8 cellular contexts compared by ENCODE assay signal in genomic region chr2:96817882-96818281, GRCh38. TPM values are rescaled to one million over a fixed set of nuclear protein-coding genes. Genes with fewer than 3 reads are reported as not detected.
A peak's percentile ranks its signal among the peaks of the same experiment; 100 is the strongest.
DNase-seq lines count a peak whose midpoint lies in the region; ATAC-seq and TF ChIP-seq lines count a peak whose summit lies in the region.

No MANE protein-coding gene starts in this region.

- H3K56ac ChIP-seq in mesendoderm (ENCODE audit: low read length), result no peak overlapping the region

- H2AK5ac ChIP-seq in mesendoderm (ENCODE audit: low read length), result no peak overlapping the region

- no peak overlapping the region for H2BK120ac ChIP-seq in mesendoderm (ENCODE audit: low read depth, low read length)

- peak overlapping the region; percentile 85 for H3K4me3 Mint-ChIP-seq in activated CD4-positive, alpha-beta T cell treated with anti-CD3 and anti-CD28 coated beads, Interleukin-2, amount 10 ng/mL, durations not matched to agents 7 days and 5 days
- peak overlapping the region; percentile 84 for H3K4me3 Mint-ChIP-seq in activated T-helper 1 cell treated with anti-CD3 and anti-CD28 coated beads, Interleukin-12 subunit alpha, Interleukin-12 subunit beta, Interleukin-2, Interleukin-4 antibody, amounts not matched to agents 30 ng/mL and 10 ng/mL and 1 ng/mL, durations not matched to agents 14 hours and 24 hours and 36 hours

- H3K9ac ChIP-seq in mesendoderm (ENCODE audit: low read length), result no peak overlapping the region

- no peak overlapping the region for H4K5ac ChIP-seq in mesendoderm (ENCODE audit: low read length)

- intact Hi-C loops in activated T-helper 1 cell treated with anti-CD3 and anti-CD28 coated beads, Interleukin-12 subunit alpha, Interleukin-12 subunit beta, Interleukin-2, Interleukin-4 antibody, amounts not matched to agents 30 ng/mL and 10 ng/mL and 1 ng/mL, durations not matched to agents 14 hours and 24 hours and 36 hours (cut with micrococcal nuclease), result loop anchor here (5.0 kb wide), 3 partner anchors 281 to 496 kb away; partner anchors contain the start of genes ANKRD36 and ARID5A
- intact Hi-C loops in right lobe of liver (cut with DNase I), result loop anchor here (5.0 to 10.0 kb wide), 2 partner anchors 44 to 47 kb away; no protein-coding TSS in a partner anchor

- peak overlapping the region; percentile 78 for H3K27ac Mint-ChIP-seq in activated CD4-positive, alpha-beta T cell treated with anti-CD3 and anti-CD28 coated beads, Interleukin-2, amount 10 ng/mL, durations not matched to agents 7 days and 5 days
- H3K27ac Mint-ChIP-seq in activated T-helper 1 cell treated with anti-CD3 and anti-CD28 coated beads, Interleukin-12 subunit alpha, Interleukin-12 subunit beta, Interleukin-2, Interleukin-4 antibody, amounts not matched to agents 30 ng/mL and 10 ng/mL and 1 ng/mL, durations not matched to agents 14 hours and 24 hours and 36 hours, result peak overlapping the region; percentile 47

- H3K23ac ChIP-seq in mesendoderm (ENCODE audit: low read length), result no peak overlapping the region

- no peaks in the 10 kb centered on the region for H3K9me3 Mint-ChIP-seq in activated CD4-positive, alpha-beta T cell treated with anti-CD3 and anti-CD28 coated beads, Interleukin-2, amount 10 ng/mL, durations not matched to agents 7 days and 5 days
- H3K9me3 Mint-ChIP-seq in activated T-helper 1 cell treated with anti-CD3 and anti-CD28 coated beads, Interleukin-12 subunit alpha, Interleukin-12 subunit beta, Interleukin-2, Interleukin-4 antibody, amounts not matched to agents 30 ng/mL and 10 ng/mL and 1 ng/mL, durations not matched to agents 14 hours and 24 hours and 36 hours, result no peaks in the 10 kb centered on the region

- H3K9me3 ChIP-seq in right lobe of liver (no peaks in the 10 kb centered on the region), suprapubic skin (no peaks in the 10 kb centered on the region)

- POLR2A ChIA-PET in activated CD4-positive, alpha-beta T cell treated with anti-CD3 and anti-CD28 coated beads, Interleukin-2, amount 10 ng/mL, durations not matched to agents 7 days and 5 days (lab: Charles Lee), result no interaction called here

- H3K36me3 Mint-ChIP-seq in activated CD4-positive, alpha-beta T cell treated with anti-CD3 and anti-CD28 coated beads, Interleukin-2, amount 10 ng/mL, durations not matched to agents 7 days and 5 days (ENCODE audit: low read depth), result peaks cover 28% of the 10 kb centered on the region
- peaks cover 33% of the 10 kb centered on the region for H3K36me3 Mint-ChIP-seq in activated T-helper 1 cell treated with anti-CD3 and anti-CD28 coated beads, Interleukin-12 subunit alpha, Interleukin-12 subunit beta, Interleukin-2, Interleukin-4 antibody, amounts not matched to agents 30 ng/mL and 10 ng/mL and 1 ng/mL, durations not matched to agents 14 hours and 24 hours and 36 hours (ENCODE audit: low read depth)

- 34% methylated on average over 5 of the region's 8 CpGs for WGBS in right lobe of liver (ENCODE audit: insufficient coverage, low coverage, low lambda C conversion rate, missing lambda C conversion rate)
- 86% methylated on average over 8 of the region's 8 CpGs for WGBS in suprapubic skin
- WGBS in mesendoderm (ENCODE audit: extremely low coverage, insufficient coverage, low lambda C conversion rate), result no CpG with 5 or more reads among the region's 8 CpGs

- H3K27me3 ChIP-seq in right lobe of liver (no peaks in the 10 kb centered on the region), suprapubic skin (no peaks in the 10 kb centered on the region), mesendoderm (ENCODE audit: insufficient read depth, low read length, poor library complexity) (no peaks in the 10 kb centered on the region)

- no peak overlapping the region for H3K4ac ChIP-seq in mesendoderm (ENCODE audit: low read depth, low read length)

- H2BK15ac ChIP-seq in mesendoderm (replicated peaks; ENCODE audit: low read depth), result no peak overlapping the region

- CTCF ChIA-PET in activated CD4-positive, alpha-beta T cell treated with anti-CD3 and anti-CD28 coated beads, Interleukin-2, amount 10 ng/mL, durations not matched to agents 7 days and 5 days (lab: Charles Lee), result interaction anchor here (0.8 to 1.7 kb wide), 2 partner anchors 18 to 143 kb away, joined by 4 to 5 read pairs; no protein-coding TSS in a partner anchor

- no peaks in the 10 kb centered on the region for H3K27me3 Mint-ChIP-seq in activated CD4-positive, alpha-beta T cell treated with anti-CD3 and anti-CD28 coated beads, Interleukin-2, amount 10 ng/mL, durations not matched to agents 7 days and 5 days
- no peaks in the 10 kb centered on the region for H3K27me3 Mint-ChIP-seq in activated T-helper 1 cell treated with anti-CD3 and anti-CD28 coated beads, Interleukin-12 subunit alpha, Interleukin-12 subunit beta, Interleukin-2, Interleukin-4 antibody, amounts not matched to agents 30 ng/mL and 10 ng/mL and 1 ng/mL, durations not matched to agents 14 hours and 24 hours and 36 hours (ENCODE audit: insufficient read depth)

- no peak overlapping the region for H4K8ac ChIP-seq in mesendoderm (ENCODE audit: low read depth, low read length)

- H3K27ac ChIP-seq in right lobe of liver, result peak overlapping the region in 1 of 3 donors; percentile 88
- no peak overlapping the region for H3K27ac ChIP-seq in suprapubic skin
- H3K27ac ChIP-seq in mesendoderm (ENCODE audit: low read depth, low read length), result no peak overlapping the region

- H3K4me1 ChIP-seq in right lobe of liver (peaks cover 0 to 55% (median 21%) of the 10 kb centered on the region in 4 donors), suprapubic skin (peaks cover 34% of the 10 kb centered on the region), mesendoderm (ENCODE audit: control insufficient read depth, low read depth, low read length) (peaks cover 10% of the 10 kb centered on the region)

- H3K4me2 ChIP-seq in mesendoderm (ENCODE audit: low read length), result no peak overlapping the region

- TF ChIP-seq EP300 in suprapubic skin (IDR thresholded peaks at IDR 0.05), result no peak

- H3K18ac ChIP-seq in mesendoderm (ENCODE audit: low read length), result no peak overlapping the region

- no peak for DNase-seq in activated CD4-positive, alpha-beta T cell treated with anti-CD3 and anti-CD28 coated beads, Interleukin-2, amount 10 ng/mL, durations not matched to agents 7 days and 5 days
- no peak for DNase-seq in activated CD4-positive, alpha-beta T cell treated with anti-CD3 and anti-CD28 coated beads for 1 hour
- no peak for DNase-seq in activated T-helper 1 cell treated with anti-CD3 and anti-CD28 coated beads, Interleukin-12 subunit alpha, Interleukin-12 subunit beta, Interleukin-2, Interleukin-4 antibody, amounts not matched to agents 30 ng/mL and 10 ng/mL and 1 ng/mL, durations not matched to agents 14 hours and 24 hours and 36 hours (ENCODE audit: low spot score)
- no peak for DNase-seq in right lobe of liver
- no peak for DNase-seq in suprapubic skin (ENCODE audit: low spot score in 2 of 2)
- no peak for DNase-seq in iPS-NIHi11 (ENCODE audit: low spot score)
- no peak for DNase-seq in D341Med (ENCODE audit: low spot score)
- DNase-seq in mesendoderm, result no peak

- TF ChIP-seq CTCF in right lobe of liver (IDR thresholded peaks at IDR 0.05), result no peak
- TF ChIP-seq CTCF in suprapubic skin (IDR thresholded peaks at IDR 0.05), result no peak

- H3K4me3 ChIP-seq in right lobe of liver (peak overlapping the region; percentile 33 to 76 (median 57)), suprapubic skin (peak overlapping the region; percentile 92), mesendoderm (ENCODE audit: low read length) (no peak overlapping the region)

- no peak overlapping the region for H2BK5ac ChIP-seq in mesendoderm (ENCODE audit: low read length)

- H3K79me2 ChIP-seq in mesendoderm (ENCODE audit: control insufficient read depth, insufficient read depth, low read length), result peaks cover 35% of the 10 kb centered on the region

- peaks cover 57% of the 10 kb centered on the region for H3K4me1 Mint-ChIP-seq in activated CD4-positive, alpha-beta T cell treated with anti-CD3 and anti-CD28 coated beads, Interleukin-2, amount 10 ng/mL, durations not matched to agents 7 days and 5 days
- peaks cover 54% of the 10 kb centered on the region for H3K4me1 Mint-ChIP-seq in activated T-helper 1 cell treated with anti-CD3 and anti-CD28 coated beads, Interleukin-12 subunit alpha, Interleukin-12 subunit beta, Interleukin-2, Interleukin-4 antibody, amounts not matched to agents 30 ng/mL and 10 ng/mL and 1 ng/mL, durations not matched to agents 14 hours and 24 hours and 36 hours (ENCODE audit: low read depth)

- TF ChIP-seq POLR2A in right lobe of liver (IDR thresholded peaks at IDR 0.05), result no peak
- no peak for TF ChIP-seq POLR2A in suprapubic skin (IDR thresholded peaks at IDR 0.05)

- H3K36me3 ChIP-seq in right lobe of liver (peaks cover 0 to 1% (median 0%) of the 10 kb centered on the region in 4 donors), suprapubic skin (peaks cover 3% of the 10 kb centered on the region), mesendoderm (ENCODE audit: control insufficient read depth, insufficient read depth, low read length) (no peaks in the 10 kb centered on the region)

- ATAC-seq in right lobe of liver, result no peak

- H3K79me1 ChIP-seq in mesendoderm (ENCODE audit: low read length), result peaks cover 20% of the 10 kb centered on the region

RNA-seq across cellular contexts. Expression of gene CNNM3, which starts 1.8 kb away (rescaled TPM):
- total RNA-seq in activated CD4-positive, alpha-beta T cell treated with anti-CD3 and anti-CD28 coated beads, Interleukin-2, amount 10 ng/mL, durations not matched to agents 7 days and 5 days, result 10 to 100 TPM; 31.4 to 41.5 TPM
- 26.1 and 31.4 TPM in 2 replicates for total RNA-seq in activated T-helper 1 cell treated with anti-CD3 and anti-CD28 coated beads, Interleukin-12 subunit alpha, Interleukin-12 subunit beta, Interleukin-2, Interleukin-4 antibody, amounts not matched to agents 30 ng/mL and 10 ng/mL and 1 ng/mL, durations not matched to agents 14 hours and 24 hours and 36 hours
- total RNA-seq in right lobe of liver (10 to 100 TPM; 11.5 to 37.6 (median 21.6) TPM), suprapubic skin (10 to 100 TPM; 12.6 to 28.3 (median 16.5) TPM)
- 10.9 TPM for polyA plus RNA-seq in mesendoderm (2013, experiment 1 of 2)
- 10.7 TPM for polyA plus RNA-seq in mesendoderm (2013, experiment 2 of 2)

RNA-seq across cellular contexts. Expression of gene ANKRD23, which starts 25.9 kb away (rescaled TPM):
- total RNA-seq in activated CD4-positive, alpha-beta T cell treated with anti-CD3 and anti-CD28 coated beads, Interleukin-2, amount 10 ng/mL, durations not matched to agents 7 days and 5 days, result 10 to 100 TPM; 17.0 to 17.3 TPM
- 8.2 and 8.8 TPM in 2 replicates for total RNA-seq in activated T-helper 1 cell treated with anti-CD3 and anti-CD28 coated beads, Interleukin-12 subunit alpha, Interleukin-12 subunit beta, Interleukin-2, Interleukin-4 antibody, amounts not matched to agents 30 ng/mL and 10 ng/mL and 1 ng/mL, durations not matched to agents 14 hours and 24 hours and 36 hours
- 1 to 10 TPM in 5 of 6 experiments, under 1 TPM in 1; 0.98 to 4.0 (median 2.7) TPM for total RNA-seq in right lobe of liver
- total RNA-seq in suprapubic skin, result 10 to 100 TPM in 1 of 4 donors, 1 to 10 TPM in 3; 6.1 to 22.3 (median 7.2) TPM
- 0.86 TPM for polyA plus RNA-seq in mesendoderm (2013, experiment 1 of 2)
- polyA plus RNA-seq in mesendoderm (2013, experiment 2 of 2), result 1.7 TPM

RNA-seq across cellular contexts. Expression of gene ANKRD39, which starts 39.9 kb away (rescaled TPM):
- 10 to 100 TPM; 32.8 to 35.8 TPM for total RNA-seq in activated CD4-positive, alpha-beta T cell treated with anti-CD3 and anti-CD28 coated beads, Interleukin-2, amount 10 ng/mL, durations not matched to agents 7 days and 5 days
- 40.8 and 41.1 TPM in 2 replicates for total RNA-seq in activated T-helper 1 cell treated with anti-CD3 and anti-CD28 coated beads, Interleukin-12 subunit alpha, Interleukin-12 subunit beta, Interleukin-2, Interleukin-4 antibody, amounts not matched to agents 30 ng/mL and 10 ng/mL and 1 ng/mL, durations not matched to agents 14 hours and 24 hours and 36 hours
- 10 to 100 TPM in 3 of 6 experiments, 1 to 10 TPM in 3; 6.0 to 16.3 (median 9.7) TPM for total RNA-seq in right lobe of liver
- total RNA-seq in suprapubic skin, result 10 to 100 TPM; 16.1 to 22.1 (median 20.6) TPM
- polyA plus RNA-seq in mesendoderm (2013, experiment 1 of 2), result 14.2 TPM
- polyA plus RNA-seq in mesendoderm (2013, experiment 2 of 2), result 13.8 TPM

RNA-seq across cellular contexts. Expression of gene SEMA4C, which starts 52.0 kb away (rescaled TPM):
- total RNA-seq in activated CD4-positive, alpha-beta T cell treated with anti-CD3 and anti-CD28 coated beads, Interleukin-2, amount 10 ng/mL, durations not matched to agents 7 days and 5 days, result 10 to 100 TPM; 25.5 to 35.4 TPM
- 18.7 and 20.6 TPM in 2 replicates for total RNA-seq in activated T-helper 1 cell treated with anti-CD3 and anti-CD28 coated beads, Interleukin-12 subunit alpha, Interleukin-12 subunit beta, Interleukin-2, Interleukin-4 antibody, amounts not matched to agents 30 ng/mL and 10 ng/mL and 1 ng/mL, durations not matched to agents 14 hours and 24 hours and 36 hours
- total RNA-seq in right lobe of liver (10 to 100 TPM; 11.9 to 18.9 (median 12.6) TPM), suprapubic skin (10 to 100 TPM; 15.7 to 28.2 (median 23.5) TPM)
- 32.1 TPM for polyA plus RNA-seq in mesendoderm (2013, experiment 1 of 2)
- 31.2 TPM for polyA plus RNA-seq in mesendoderm (2013, experiment 2 of 2)

RNA-seq across cellular contexts. Expression of gene CNNM4, which starts 57.2 kb away (rescaled TPM):
- 1 to 10 TPM; 8.2 to 8.3 TPM for total RNA-seq in activated CD4-positive, alpha-beta T cell treated with anti-CD3 and anti-CD28 coated beads, Interleukin-2, amount 10 ng/mL, durations not matched to agents 7 days and 5 days
- 9.9 and 11.1 TPM in 2 replicates for total RNA-seq in activated T-helper 1 cell treated with anti-CD3 and anti-CD28 coated beads, Interleukin-12 subunit alpha, Interleukin-12 subunit beta, Interleukin-2, Interleukin-4 antibody, amounts not matched to agents 30 ng/mL and 10 ng/mL and 1 ng/mL, durations not matched to agents 14 hours and 24 hours and 36 hours
- total RNA-seq in right lobe of liver (1 to 10 TPM; 2.3 to 4.9 (median 3.7) TPM), suprapubic skin (10 to 100 TPM; 14.9 to 18.9 (median 16.3) TPM)
- 8.3 TPM for polyA plus RNA-seq in mesendoderm (2013, experiment 1 of 2)
- 7.8 TPM for polyA plus RNA-seq in mesendoderm (2013, experiment 2 of 2)
